Comparison of ENCODE assay signal across 16 cellular contexts in genomic region chr6:18668994-18669393, GRCh38.
A peak's percentile ranks its signal among the peaks of the same experiment; 100 is the strongest.
DNase-seq lines count a peak whose midpoint lies in the region; ATAC-seq and TF ChIP-seq lines count a peak whose summit lies in the region.
"Had no signal": no experiment of that assay in that cellular context is flagged by ENCODE, and none has a peak within 500 bp of the region (broad histone marks: within the 10 kb centered on the region; RNA-seq: fewer than 3 reads in every experiment).

No MANE protein-coding gene starts in this region.

- no peak for TF ChIP-seq RAD21 in HCT116 (IDR thresholded peaks at IDR 0.05; ENCODE audit: low read depth)
- TF ChIP-seq RAD21 in Ishikawa (IDR thresholded peaks at IDR 0.05; ENCODE audit: low read depth): no peak

- no peak overlapping the region for H2BK120ac ChIP-seq in mesendoderm (ENCODE audit: low read depth, low read length)

- no peak overlapping the region for H3K4ac ChIP-seq in mesendoderm (ENCODE audit: low read depth, low read length)

- no peaks in the 10 kb centered on the region for H4K20me1 ChIP-seq in HCT116 (ENCODE audit: insufficient read depth)
- H4K20me1 ChIP-seq: BLaER1 had no signal

- TF ChIP-seq CTCF in HCT116 (IDR thresholded peaks at IDR 0.05 in 2 of 3, conservative IDR thresholded peaks at IDR 0.05 in 1 of 3; ENCODE audit: borderline replicate concordance in 1 of 3, insufficient read depth in 1 of 3, low read depth in 2 of 3, low read length in 2 of 3) (no peak), GM13976 (IDR thresholded peaks at IDR 0.05; ENCODE audit: borderline replicate concordance, control extremely low read depth, extremely low read depth, insufficient read depth, missing control alignments) (no peak)

- H3K56ac ChIP-seq in mesendoderm (ENCODE audit: low read length): no peak overlapping the region

- H3K27ac ChIP-seq in HCT116 (ENCODE audit: low read depth, low read length) (no peak overlapping the region), mesendoderm (ENCODE audit: low read depth, low read length) (no peak overlapping the region)
- H3K27ac ChIP-seq: BLaER1, C4-2B had no signal

- DNase-seq in HCT116 (ENCODE audit: low read depth, low spot score) (no peak), mesendoderm (peak; percentile 3), head of caudate nucleus (no peak), GM13976 (ENCODE audit: low spot score) (no peak), NCI-H187 treated with DMSO at 0.1 percent for 48 hours (lab: John Stamatoyannopoulos, UW) (no peak)
- DNase-seq: Caco-2; CD4-positive, CD25-positive, alpha-beta regulatory T cell; CD8-positive, alpha-beta T cell; DMS153; DND-41; H7; HCEC 1CT; HFFc6 had no signal

- CTCF ChIA-PET in HCT116 (lab: Charles Lee): no interaction called here

- H4K8ac ChIP-seq in mesendoderm (ENCODE audit: low read depth, low read length): no peak overlapping the region

- H3K79me2 ChIP-seq in HCT116 (ENCODE audit: insufficient read depth, low read length) (no peaks in the 10 kb centered on the region), mesendoderm (ENCODE audit: control insufficient read depth, insufficient read depth, low read length) (no peaks in the 10 kb centered on the region)

- no CpG with 5 or more reads among the region's 3 CpGs for WGBS in mesendoderm (ENCODE audit: extremely low coverage, insufficient coverage, low lambda C conversion rate)

- H3K23ac ChIP-seq in mesendoderm (ENCODE audit: low read length): no peak overlapping the region

- H3K36me3 ChIP-seq in HCT116 (ENCODE audit: control insufficient read depth in 1 of 2, insufficient read depth in 2 of 2, low read length in 2 of 2) (no peaks in the 10 kb centered on the region), mesendoderm (ENCODE audit: control insufficient read depth, insufficient read depth, low read length) (no peaks in the 10 kb centered on the region)
- H3K36me3 ChIP-seq: BLaER1 had no signal

- ATAC-seq in HCT116: no peak
- ATAC-seq: CD8-positive, alpha-beta T cell had no signal

- no peak overlapping the region for H3K4me3 ChIP-seq in HCT116 (replicated peaks in 1 of 2; ENCODE audit: low read depth in 1 of 2, low read length in 2 of 2)
- H3K4me3 ChIP-seq in mesendoderm (ENCODE audit: low read length): no peak overlapping the region
- H3K4me3 ChIP-seq: BLaER1 had no signal

- H4K5ac ChIP-seq in mesendoderm (ENCODE audit: low read length): no peak overlapping the region

- H2AFZ ChIP-seq in HCT116 (ENCODE audit: low read depth, low read length, poor library complexity, severe bottlenecking): no peak overlapping the region

- H3K27me3 ChIP-seq in HCT116 (ENCODE audit: insufficient read depth, low read length) (no peaks in the 10 kb centered on the region), mesendoderm (ENCODE audit: insufficient read depth, low read length, poor library complexity) (no peaks in the 10 kb centered on the region)
- H3K27me3 ChIP-seq: BLaER1 had no signal

- TF ChIP-seq EP300 in Ishikawa (IDR thresholded peaks at IDR 0.05; ENCODE audit: borderline replicate concordance): no peak

- POLR2A ChIA-PET in HCT116 (lab: Charles Lee): no interaction called here

- no peak overlapping the region for H2AK5ac ChIP-seq in mesendoderm (ENCODE audit: low read length)

- no peaks in the 10 kb centered on the region for H3K9me2 ChIP-seq in HCT116 (ENCODE audit: insufficient read depth)

- no peaks in the 10 kb centered on the region for H3K4me1 ChIP-seq in HCT116 (ENCODE audit: control insufficient read depth in 1 of 2, insufficient read depth in 2 of 2, low read length in 2 of 2)
- no peaks in the 10 kb centered on the region for H3K4me1 ChIP-seq in mesendoderm (ENCODE audit: control insufficient read depth, low read depth, low read length)
- H3K4me1 ChIP-seq: BLaER1, Caco-2 had no signal

- H3K4me2 ChIP-seq in HCT116 (ENCODE audit: low read length): no peak overlapping the region
- no peak overlapping the region for H3K4me2 ChIP-seq in mesendoderm (ENCODE audit: low read length)
- H3K4me2 ChIP-seq: BLaER1 had no signal

- intact Hi-C loops in HCT116 (cut with micrococcal nuclease): no loop called here
- intact Hi-C loops in head of caudate nucleus (cut with DNase I): no loop called here

- no peak for TF ChIP-seq POLR2A in HCT116 (IDR thresholded peaks at IDR 0.05; ENCODE audit: borderline replicate concordance, extremely low read depth, insufficient read depth, insufficient read length)

- in situ Hi-C loops in GM13976 (cut with MboI; ENCODE audit: low sequenced_read_pairs, unreplicated experiment): no loop called here

- BruUV-seq in HCT116 (replicated peaks; lab: Mats Ljungman, UMichigan): no TSS peak

- RAD21 ChIA-PET in HCT116 (lab: Charles Lee; ENCODE audit: low non-redundant PET in 1 of 2, low total read pairs in 2 of 2, uncharacterized antibody in 2 of 2, unreplicated experiment in 2 of 2): no interaction called here

- H3K18ac ChIP-seq in mesendoderm (ENCODE audit: low read length): no peak overlapping the region

- H3K9ac ChIP-seq in HCT116 (ENCODE audit: low read length) (no peak overlapping the region), mesendoderm (ENCODE audit: low read length) (no peak overlapping the region)
- H3K9ac ChIP-seq: BLaER1 had no signal

- no peaks in the 10 kb centered on the region for H3K9me3 ChIP-seq in HCT116 (ENCODE audit: control insufficient read depth in 1 of 2, insufficient read depth in 1 of 2, low read depth in 1 of 2, low read length in 2 of 2)
- H3K9me3 ChIP-seq: BLaER1, Caco-2 had no signal

- no peak overlapping the region for H2BK15ac ChIP-seq in mesendoderm (replicated peaks; ENCODE audit: low read depth)

- H3K79me1 ChIP-seq in mesendoderm (ENCODE audit: low read length): no peaks in the 10 kb centered on the region

- H2BK5ac ChIP-seq in mesendoderm (ENCODE audit: low read length): no peak overlapping the region

TF ChIP-seq in HCT116, 20 proteins besides CTCF, POLR2A, EP300 and RAD21:
- TF ChIP-seq REST (IDR thresholded peaks at IDR 0.05; ENCODE audit: low read depth): peak; percentile 32
- TF ChIP-seq, protein P1, sequence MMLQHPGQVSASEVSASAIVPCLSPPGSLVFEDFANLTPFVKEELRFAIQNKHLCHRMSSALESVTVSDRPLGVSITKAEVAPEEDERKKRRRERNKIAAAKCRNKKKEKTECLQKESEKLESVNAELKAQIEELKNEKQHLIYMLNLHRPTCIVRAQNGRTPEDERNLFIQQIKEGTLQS (IDR thresholded peaks at IDR 0.05): no peak
TF ChIP-seq in HCT116: peak in this region for 1.

TF ChIP-seq in Ishikawa, 13 proteins besides CTCF, POLR2A, EP300 and RAD21:
- 0 out of 2 replicates have a peak, but pooled peaks have one; percentile 22 for TF ChIP-seq TEAD4 (IDR thresholded peaks at IDR 0.05)
- peak; percentile 77 for TF ChIP-seq REST (IDR thresholded peaks at IDR 0.05; ENCODE audit: low read depth)
- TF ChIP-seq FOXM1 (IDR thresholded peaks at IDR 0.05; ENCODE audit: borderline replicate concordance, low read depth): no peak
